Comparison of ENCODE assay signal across 21 cellular contexts in genomic region chr1:36836916-36837315, GRCh38.
"Had no signal": no experiment of that assay in that cellular context is flagged by ENCODE, and none has a peak within 500 bp of the region (broad histone marks: within the 10 kb centered on the region; RNA-seq: fewer than 3 reads in every experiment).

No MANE protein-coding gene starts in this region.

- H3K4me3 Mint-ChIP-seq: activated B cell treated with CpG ODN at 0.5 μM for 24 hours; activated CD4-positive, alpha-beta T cell treated with anti-CD3 and anti-CD28 coated beads, Interleukin-2, amount 10 ng/mL, durations not matched to agents 24 days and 14 days; activated CD8-positive, alpha-beta memory T cell treated with anti-CD3 and anti-CD28 coated beads, Interleukin-2, amount 10 ng/mL, durations not matched to agents 7 days and 5 days; activated T-cell treated with anti-CD3 and anti-CD28 coated beads, Interleukin-2, amount 50 U/mL, for 24 hours; activated T-helper 1 cell treated with anti-CD3 and anti-CD28 coated beads, Interleukin-12 subunit alpha, Interleukin-12 subunit beta, Interleukin-2, Interleukin-4 antibody, amounts not matched to agents 30 ng/mL and 10 ng/mL and 1 ng/mL, durations not matched to agents 14 hours and 24 hours and 36 hours; T-helper 17 cell had no signal

- ATAC-seq: activated CD8-positive, alpha-beta memory T cell treated with anti-CD3 and anti-CD28 coated beads, Interleukin-2, amount 10 ng/mL, durations not matched to agents 7 days and 5 days; activated naive CD4-positive, alpha-beta T cell treated with anti-CD3 and anti-CD28 coated beads, Interleukin-2, amount 50 U/mL, for 72 hours; T-helper 17 cell had no signal

- H3K36me3 Mint-ChIP-seq: activated CD8-positive, alpha-beta memory T cell treated with anti-CD3 and anti-CD28 coated beads, Interleukin-2, amount 10 ng/mL, durations not matched to agents 7 days and 5 days; activated naive CD4-positive, alpha-beta T cell treated with anti-CD3 and anti-CD28 coated beads, Interleukin-2, amount 50 U/mL, for 72 hours had no signal

- H3K4me1 Mint-ChIP-seq: activated B cell treated with CpG ODN at 0.5 μM for 24 hours; activated CD4-positive, alpha-beta T cell treated with anti-CD3 and anti-CD28 coated beads, Interleukin-2, amount 10 ng/mL, durations not matched to agents 24 days and 14 days; activated CD8-positive, alpha-beta memory T cell treated with anti-CD3 and anti-CD28 coated beads, Interleukin-2, amount 10 ng/mL, durations not matched to agents 7 days and 5 days had no signal

- H3K9me3 Mint-ChIP-seq: activated B cell treated with CpG ODN at 0.5 μM for 24 hours; activated CD4-positive, alpha-beta T cell treated with anti-CD3 and anti-CD28 coated beads, Interleukin-2, amount 10 ng/mL, durations not matched to agents 24 days and 14 days; activated naive CD4-positive, alpha-beta T cell treated with anti-CD3 and anti-CD28 coated beads, Interleukin-2, amount 50 U/mL, for 72 hours; activated T-cell treated with anti-CD3 and anti-CD28 coated beads, Interleukin-2, amount 50 U/mL, for 24 hours; activated T-helper 1 cell treated with anti-CD3 and anti-CD28 coated beads, Interleukin-12 subunit alpha, Interleukin-12 subunit beta, Interleukin-2, Interleukin-4 antibody, amounts not matched to agents 30 ng/mL and 10 ng/mL and 1 ng/mL, durations not matched to agents 14 hours and 24 hours and 36 hours; IgD-negative memory B cell had no signal

- DNase-seq: activated B cell treated with CpG ODN at 0.5 μM for 24 hours; activated CD4-positive, alpha-beta T cell treated with anti-CD3 and anti-CD28 coated beads for 1 hour; activated CD4-positive, alpha-beta T cell treated with anti-CD3 and anti-CD28 coated beads, Interleukin-2, amount 10 ng/mL, durations not matched to agents 24 days and 14 days; activated CD4-positive, alpha-beta T cell treated with anti-CD3 and anti-CD28 coated beads, Interleukin-2, amount 50 U/mL, for 48 hours; activated CD8-positive, alpha-beta memory T cell treated with anti-CD3 and anti-CD28 coated beads, Interleukin-2, amount 10 ng/mL, durations not matched to agents 7 days and 5 days; activated effector memory CD4-positive, alpha-beta T cell treated with Interleukin-2 at 50 U/mL for 16 hours; activated naive CD4-positive, alpha-beta T cell treated with Interleukin-2 at 50 U/mL for 16 hours; activated T-cell treated with anti-CD3 and anti-CD28 coated beads, Interleukin-2, amount 50 U/mL, for 24 hours; cerebellar nuclear complex; KG1; NCI-H1048; NCI-H146; NCI-H187 treated with DMSO at 0.1 percent for 48 hours; NCI-H526; NCI-H82; SHP77 treated with DMSO at 0.1 percent for 48 hours; T-helper 17 cell; T-helper 9 cell had no signal

- H3K27ac Mint-ChIP-seq: activated B cell treated with CpG ODN at 0.5 μM for 24 hours; activated CD4-positive, alpha-beta T cell treated with anti-CD3 and anti-CD28 coated beads, Interleukin-2, amount 10 ng/mL, durations not matched to agents 24 days and 14 days; activated CD8-positive, alpha-beta memory T cell treated with anti-CD3 and anti-CD28 coated beads, Interleukin-2, amount 10 ng/mL, durations not matched to agents 7 days and 5 days; activated naive CD4-positive, alpha-beta T cell treated with anti-CD3 and anti-CD28 coated beads, Interleukin-2, amount 50 U/mL, for 72 hours; activated T-cell treated with anti-CD3 and anti-CD28 coated beads, Interleukin-2, amount 50 U/mL, for 24 hours; activated T-helper 1 cell treated with anti-CD3 and anti-CD28 coated beads, Interleukin-12 subunit alpha, Interleukin-12 subunit beta, Interleukin-2, Interleukin-4 antibody, amounts not matched to agents 30 ng/mL and 10 ng/mL and 1 ng/mL, durations not matched to agents 14 hours and 24 hours and 36 hours; IgD-negative memory B cell; T-helper 17 cell had no signal

- H3K27me3 Mint-ChIP-seq: activated CD8-positive, alpha-beta memory T cell treated with anti-CD3 and anti-CD28 coated beads, Interleukin-2, amount 10 ng/mL, durations not matched to agents 7 days and 5 days had no signal
